20 cellular contexts compared by ENCODE assay signal in genomic region chr13:55160911-55161310, GRCh38.
DNase-seq lines count a peak whose midpoint lies in the region; TF ChIP-seq lines count a peak whose summit lies in the region.
"Had no signal": no experiment of that assay in that cellular context is flagged by ENCODE, and none has a peak within 500 bp of the region (broad histone marks: within the 10 kb centered on the region; RNA-seq: fewer than 3 reads in every experiment).

No MANE protein-coding gene starts in this region.

- H3K4me1 ChIP-seq in Peyer's patch (no peaks in the 10 kb centered on the region), stomach (no peaks in the 10 kb centered on the region)
- H3K4me1 ChIP-seq: suprapubic skin had no signal

- peaks cover 0 to 7% (median 0%) of the 10 kb centered on the region in 4 donors for H3K9me3 ChIP-seq in Peyer's patch
- H3K9me3 ChIP-seq in stomach = peaks cover 0 to 16% (median 11%) of the 10 kb centered on the region in 4 donors

- 30 to 65% (median 43%) methylated on average over 2 of the region's 2 CpGs for WGBS in stomach, 5 donors

- H3K4me3 ChIP-seq in Peyer's patch = no peak overlapping the region
- no peak overlapping the region for H3K4me3 ChIP-seq in stomach
- H3K4me3 ChIP-seq: dorsolateral prefrontal cortex, suprapubic skin had no signal

- TF ChIP-seq EP300 in stomach (IDR thresholded peaks at IDR 0.05) = no peak

- peak; percentile 41 for DNase-seq in DMS 273 treated with DMSO at 0.1 percent for 48 hours (lab: John Stamatoyannopoulos, UW)
- DNase-seq in NCI-H1417 (lab: John Stamatoyannopoulos, UW) = peak in 2 of 3 experiments; percentile 84 to 97
- DNase-seq in NCI-H2171 treated with DMSO at 0.1 percent for 48 hours (lab: John Stamatoyannopoulos, UW) = peak; percentile 99
- peak; percentile 60 to 77 for DNase-seq in SHP77 (lab: John Stamatoyannopoulos, UW)
- DNase-seq in Peyer's patch = no peak
- no peak for DNase-seq in T-helper 9 cell
- DNase-seq in stomach = no peak
- DNase-seq: activated CD4-positive, alpha-beta T cell treated with anti-CD3 and anti-CD28 coated beads for 1 hour; activated CD8-positive, alpha-beta T cell treated with anti-CD3 and anti-CD28 coated beads, Interleukin-2, amount 10 ng/mL, durations not matched to agents 7 days and 5 days; activated effector memory CD4-positive, alpha-beta T cell treated with Interleukin-2 at 50 U/mL for 16 hours; activated naive CD8-positive, alpha-beta T cell treated with anti-CD3 and anti-CD28 coated beads, Interleukin-2, amount 10 ng/mL, durations not matched to agents 7 days and 5 days; activated T-cell treated with anti-CD3 and anti-CD28 coated beads for 4 hours; GDM1; islet precursor cell; retina; stimulated activated CD4-positive, alpha-beta T cell treated with anti-CD3 and anti-CD28 coated beads, Interleukin-2, amount 100 ng/mL, for 48 hours; T-helper 1 cell had no signal

- TF ChIP-seq POLR2A in Peyer's patch (IDR thresholded peaks at IDR 0.05) (no peak), stomach (IDR thresholded peaks at IDR 0.05) (no peak)

- TF ChIP-seq CTCF in Peyer's patch (IDR thresholded peaks at IDR 0.05) (no peak), stomach (IDR thresholded peaks at IDR 0.05) (no peak)

- H3K27ac ChIP-seq in Peyer's patch (no peak overlapping the region), stomach (no peak overlapping the region)
- H3K27ac ChIP-seq: C4-2B, dorsolateral prefrontal cortex, suprapubic skin had no signal

- no peaks in the 10 kb centered on the region for H3K27me3 ChIP-seq in Peyer's patch
- no peaks in the 10 kb centered on the region for H3K27me3 ChIP-seq in stomach
- H3K27me3 ChIP-seq: suprapubic skin had no signal

- intact Hi-C loops in stomach (cut with DNase I; ENCODE audit: low total_unique reads) = no loop called here

- H3K36me3 ChIP-seq in Peyer's patch (no peaks in the 10 kb centered on the region), stomach (no peaks in the 10 kb centered on the region)
- H3K36me3 ChIP-seq: suprapubic skin had no signal

Comparison
In these comparisons a context has a peak if more than half of its experiments do, and no peak if none do; other contexts are left out.
1. DNase-seq: peak in DMS 273 treated with DMSO at 0.1 percent for 48 hours (single experiment), NCI-H1417 (2 of 3), NCI-H2171 treated with DMSO at 0.1 percent for 48 hours (single experiment) and SHP77 (2 of 2); none in Peyer's patch (0 of 3), T-helper 9 cell (single experiment) and stomach (single experiment).